In genomic region chr6:143962644-143962929, GRCh38 we compare ENCODE assay signal across 10 cellular contexts. TPM values are rescaled to one million over a fixed set of nuclear protein-coding genes. Genes with fewer than 3 reads are reported as not detected.
A peak's percentile ranks its signal among the peaks of the same experiment; 100 is the strongest.
DNase-seq lines count a peak whose midpoint lies in the region; ATAC-seq and TF ChIP-seq lines count a peak whose summit lies in the region.
"Had no signal": no experiment of that assay in that cellular context is flagged by ENCODE, and none has a peak within 500 bp of the region (broad histone marks: within the 10 kb centered on the region; RNA-seq: fewer than 3 reads in every experiment).

No MANE protein-coding gene starts in this region.

- H3K9me3 ChIP-seq in liver (ENCODE audit: control insufficient read depth in 4 of 4, low read length in 3 of 4) (no peaks in the 10 kb centered on the region), right lobe of liver (no peaks in the 10 kb centered on the region), mammary epithelial cell (replicated peaks; ENCODE audit: insufficient read depth, low read length) (no peaks in the 10 kb centered on the region), MM.1S (replicated peaks; ENCODE audit: insufficient read depth, low read length) (no peaks in the 10 kb centered on the region)
- H3K9me3 ChIP-seq: adrenal gland had no signal

- H3K4me1 ChIP-seq in liver (ENCODE audit: control insufficient read depth in 4 of 4, insufficient read depth in 4 of 4, low read length in 3 of 4) (no peaks in the 10 kb centered on the region), right lobe of liver (no peaks in the 10 kb centered on the region), mammary epithelial cell (ENCODE audit: insufficient read depth, low read length) (no peaks in the 10 kb centered on the region), MM.1S (ENCODE audit: low read length) (no peaks in the 10 kb centered on the region)

- H3K4me3 ChIP-seq in liver (ENCODE audit: low read depth in 1 of 3, low read length in 3 of 3) (no peak overlapping the region), right lobe of liver (no peak overlapping the region), mammary epithelial cell (replicated peaks in 1 of 3; ENCODE audit: insufficient read depth in 1 of 3, low read depth in 2 of 3, low read length in 3 of 3) (no peak overlapping the region), MM.1S (ENCODE audit: low read length) (no peak overlapping the region)
- H3K4me3 ChIP-seq: adrenal gland had no signal

- intact Hi-C loops in right lobe of liver (cut with DNase I): no loop called here
- intact Hi-C loops in mammary epithelial cell (cut with micrococcal nuclease): no loop called here

- TF ChIP-seq CTCF in liver (IDR thresholded peaks at IDR 0.05; ENCODE audit: low read depth, low read length, missing input control) (peak; percentile 6), right lobe of liver (IDR thresholded peaks at IDR 0.05) (peak in 1 of 4 donors; percentile 10), mammary epithelial cell (conservative IDR thresholded peaks at IDR 0.05 in 1 of 2, IDR thresholded peaks at IDR 0.05 in 1 of 2; ENCODE audit: extremely low read depth in 1 of 2, insufficient read depth in 1 of 2, low read depth in 1 of 2, low read length in 2 of 2) (peak; percentile 38 to 47), MM.1S (IDR thresholded peaks at IDR 0.05; ENCODE audit: low read length) (no peak)

- H3K9ac ChIP-seq in liver (ENCODE audit: low read depth in 1 of 2, low read length in 2 of 2) (no peak overlapping the region), mammary epithelial cell (ENCODE audit: insufficient read depth, low read length) (no peak overlapping the region), MM.1S (ENCODE audit: low read length) (no peak overlapping the region)

- H3K4me2 ChIP-seq in mammary epithelial cell (ENCODE audit: insufficient read depth, low read depth, low read length) (no peak overlapping the region), MM.1S (ENCODE audit: low read depth, low read length) (no peak overlapping the region)

- H3K27ac ChIP-seq in liver (ENCODE audit: low read depth in 1 of 2, low read length in 2 of 2) (no peak overlapping the region), right lobe of liver (no peak overlapping the region), mammary epithelial cell (ENCODE audit: insufficient read depth, low read depth, low read length) (no peak overlapping the region), MM.1S (ENCODE audit: low read length) (no peak overlapping the region)
- H3K27ac ChIP-seq: adrenal gland had no signal

- TF ChIP-seq RAD21 in liver (IDR thresholded peaks at IDR 0.05): peak in 1 of 2 donors; percentile 20

- H2AFZ ChIP-seq in mammary epithelial cell (ENCODE audit: low read depth, low read length): no peak overlapping the region
- no peak overlapping the region for H2AFZ ChIP-seq in MM.1S (ENCODE audit: low read length)

- no TSS peak for BruUV-seq in mammary epithelial cell (replicated peaks; lab: Mats Ljungman, UMichigan)

- H3K36me3 ChIP-seq in liver (ENCODE audit: control insufficient read depth in 4 of 4, insufficient read depth in 3 of 4, low read depth in 1 of 4, low read length in 3 of 4) (no peaks in the 10 kb centered on the region), right lobe of liver (no peaks in the 10 kb centered on the region), mammary epithelial cell (ENCODE audit: insufficient read depth, low read length) (no peaks in the 10 kb centered on the region), MM.1S (replicated peaks; ENCODE audit: insufficient read depth, low read length) (no peaks in the 10 kb centered on the region)

- dilution Hi-C loops in mammary epithelial cell (cut with HindIII; ENCODE audit: low sequenced_read_pairs): no loop called here

- 57% methylated on average over 3 of the region's 3 CpGs for WGBS in liver
- 54% methylated on average over 3 of the region's 3 CpGs for WGBS in right lobe of liver (ENCODE audit: insufficient coverage, low coverage, low lambda C conversion rate, missing lambda C conversion rate)
- 20% methylated on average over 3 of the region's 3 CpGs for WGBS in mammary epithelial cell (ENCODE audit: low coverage, missing lambda C conversion rate)

- in situ Hi-C loops in mammary epithelial cell (cut with MboI; ENCODE audit: low sequenced_read_pairs in 2 of 2): no loop called here

- CTCF ChIA-PET in mammary epithelial cell (lab: Charles Lee; ENCODE audit: low non-redundant PET): no interaction called here

- no peaks in the 10 kb centered on the region for H4K20me1 ChIP-seq in mammary epithelial cell (ENCODE audit: insufficient read depth, low read length)
- no peaks in the 10 kb centered on the region for H4K20me1 ChIP-seq in MM.1S (ENCODE audit: insufficient read depth, low read length)

- DNase-seq in right lobe of liver (no peak), mammary epithelial cell (no peak), iris pigment epithelial cell (ENCODE audit: low read depth) (peak; percentile 59), NCI-H1092 (lab: John Stamatoyannopoulos, UW) (no peak), GF-D8 (lab: John Stamatoyannopoulos, UW) (no peak), MM.1S (no peak)
- DNase-seq: activated CD4-positive, alpha-beta T cell treated with anti-CD3 and anti-CD28 coated beads, Interleukin-2, amount 50 U/mL, for 1 hour; adrenal gland had no signal

- H3K27me3 ChIP-seq in liver (ENCODE audit: control insufficient read depth in 4 of 4, insufficient read depth in 4 of 4, low read length in 3 of 4): peaks cover 0 to 9% (median 0%) of the 10 kb centered on the region in 4 donors
- no peaks in the 10 kb centered on the region for H3K27me3 ChIP-seq in right lobe of liver
- H3K27me3 ChIP-seq in mammary epithelial cell (ENCODE audit: insufficient read depth, low read length): peaks cover 5% of the 10 kb centered on the region
- H3K27me3 ChIP-seq in MM.1S (replicated peaks; ENCODE audit: insufficient read depth, low read length): no peaks in the 10 kb centered on the region
- H3K27me3 ChIP-seq: adrenal gland had no signal

- TF ChIP-seq POLR2A in right lobe of liver (IDR thresholded peaks at IDR 0.05): no peak

- H3K79me2 ChIP-seq in mammary epithelial cell (ENCODE audit: insufficient read depth, low read length): no peaks in the 10 kb centered on the region
- no peaks in the 10 kb centered on the region for H3K79me2 ChIP-seq in MM.1S (ENCODE audit: low read length)

- no peaks in the 10 kb centered on the region for H3K9me2 ChIP-seq in MM.1S (replicated peaks; ENCODE audit: insufficient read depth, low read length)

- ATAC-seq in right lobe of liver (no peak), GM19455 (IDR thresholded peaks at IDR 0.05; ENCODE audit: unreplicated experiment) (no peak)

- H3F3A ChIP-seq in MM.1S (ENCODE audit: insufficient read depth, low read length): no peaks in the 10 kb centered on the region

TF ChIP-seq in liver, 16 proteins besides CTCF, POLR2A, EP300 and RAD21:
- TF ChIP-seq YY1 (IDR thresholded peaks at IDR 0.05) (no peak), FOXA2 (IDR thresholded peaks at IDR 0.05) (no peak), GABPA (IDR thresholded peaks at IDR 0.05 in 1 of 2, conservative IDR thresholded peaks at IDR 0.05 in 1 of 2) (no peak), RXRA (IDR thresholded peaks at IDR 0.05) (no peak), REST (IDR thresholded peaks at IDR 0.05) (no peak), JUND (IDR thresholded peaks at IDR 0.05) (no peak), FOXA1 (IDR thresholded peaks at IDR 0.05) (no peak)
- TF ChIP-seq, protein P1, sequence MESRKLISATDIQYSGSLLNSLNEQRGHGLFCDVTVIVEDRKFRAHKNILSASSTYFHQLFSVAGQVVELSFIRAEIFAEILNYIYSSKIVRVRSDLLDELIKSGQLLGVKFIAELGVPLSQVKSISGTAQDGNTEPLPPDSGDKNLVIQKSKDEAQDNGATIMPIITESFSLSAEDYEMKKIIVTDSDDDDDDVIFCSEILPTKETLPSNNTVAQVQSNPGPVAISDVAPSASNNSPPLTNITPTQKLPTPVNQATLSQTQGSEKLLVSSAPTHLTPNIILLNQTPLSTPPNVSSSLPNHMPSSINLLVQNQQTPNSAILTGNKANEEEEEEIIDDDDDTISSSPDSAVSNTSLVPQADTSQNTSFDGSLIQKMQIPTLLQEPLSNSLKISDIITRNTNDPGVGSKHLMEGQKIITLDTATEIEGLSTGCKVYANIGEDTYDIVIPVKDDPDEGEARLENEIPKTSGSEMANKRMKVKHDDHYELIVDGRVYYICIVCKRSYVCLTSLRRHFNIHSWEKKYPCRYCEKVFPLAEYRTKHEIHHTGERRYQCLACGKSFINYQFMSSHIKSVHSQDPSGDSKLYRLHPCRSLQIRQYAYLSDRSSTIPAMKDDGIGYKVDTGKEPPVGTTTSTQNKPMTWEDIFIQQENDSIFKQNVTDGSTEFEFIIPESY (IDR thresholded peaks at IDR 0.05): no peak

RNA-seq across cellular contexts. Expression of gene PLAGL1, which starts 45.5 kb away (rescaled TPM):
- total RNA-seq in liver: 1 to 10 TPM; 2.6 to 6.3 TPM
- polyA plus RNA-seq in liver: 1 to 10 TPM; 1.3 to 1.4 TPM
- 1 to 10 TPM in 5 of 6 experiments, under 1 TPM in 1; 0.74 to 3.2 (median 1.6) TPM for total RNA-seq in right lobe of liver
- total RNA-seq in mammary epithelial cell: 10 to 100 TPM; 10.8 to 30.7 TPM
- polyA plus RNA-seq in mammary epithelial cell: 21.9 TPM
- 41.2 TPM for polyA minus RNA-seq in mammary epithelial cell
